ENCODE assay signal across 8 cellular contexts in the genomic region with DNA sequence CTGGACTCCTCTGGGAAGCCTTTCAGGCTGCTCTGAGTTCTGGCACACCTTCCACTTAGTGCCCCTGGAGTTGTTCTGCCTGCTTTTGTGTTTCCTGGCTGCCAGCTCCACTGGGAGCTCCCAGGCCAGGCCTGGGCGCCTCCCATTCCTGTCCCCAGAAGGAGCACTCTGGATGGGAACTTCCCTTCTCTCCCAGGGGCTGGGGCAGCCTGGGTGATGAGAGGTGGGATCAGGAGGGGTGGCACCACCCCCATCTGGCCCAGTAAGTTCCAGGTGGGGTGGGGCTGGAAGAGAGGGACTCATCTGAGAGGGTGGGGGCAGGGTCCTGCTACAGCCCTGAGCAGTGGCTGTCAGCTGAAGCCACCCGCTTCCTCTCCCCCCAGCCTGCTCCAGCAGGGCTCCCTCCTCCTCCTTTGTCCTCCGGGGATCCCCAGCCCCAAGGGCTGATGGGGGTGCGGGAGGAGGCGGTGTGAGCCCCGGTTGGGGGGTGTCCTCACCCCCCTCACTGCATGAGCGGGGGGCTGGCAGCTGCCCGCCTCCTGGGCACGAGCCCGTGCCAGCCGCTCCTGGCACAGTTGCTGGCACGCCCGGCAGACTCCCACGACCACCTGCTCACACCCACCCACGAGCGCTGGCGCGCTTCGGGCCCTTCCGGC. TPM values are rescaled to one million over a fixed set of nuclear protein-coding genes. Genes with fewer than 3 reads are reported as not detected.
A peak's percentile ranks its signal among the peaks of the same experiment; 100 is the strongest.
DNase-seq lines count a peak whose midpoint lies in the region; ATAC-seq and TF ChIP-seq lines count a peak whose summit lies in the region.

No MANE protein-coding gene starts in this region.

- H4K20me1 ChIP-seq in Karpas-422 (ENCODE audit: insufficient read depth, low read depth, low read length): no peaks in the 10 kb centered on the region

- no peak overlapping the region for H3K27ac Mint-ChIP-seq in Calu3 (ENCODE audit: unreplicated experiment)
- no peak overlapping the region for H3K27ac Mint-ChIP-seq in activated T-cell treated with anti-CD3 and anti-CD28 coated beads, Interleukin-2, amount 50 U/mL, for 24 hours

- peaks cover 9% of the 10 kb centered on the region for H3K4me1 Mint-ChIP-seq in Calu3 (ENCODE audit: low read depth, unreplicated experiment)
- H3K4me1 Mint-ChIP-seq in activated T-cell treated with anti-CD3 and anti-CD28 coated beads, Interleukin-2, amount 50 U/mL, for 24 hours (ENCODE audit: low read depth): peaks cover 20% of the 10 kb centered on the region

- no TSS peak for BruUV-seq in Calu3 (replicated peaks; lab: Mats Ljungman, UMichigan)

- no peaks in the 10 kb centered on the region for H3K9me2 ChIP-seq in Karpas-422 (replicated peaks; ENCODE audit: insufficient read depth, low read length)

- H3K4me2 ChIP-seq in Karpas-422 (ENCODE audit: low read depth, low read length, poor library complexity, severe bottlenecking): peak overlapping the region; percentile 41

- no peak overlapping the region for H2AFZ ChIP-seq in Karpas-422 (ENCODE audit: low read length)

- H3K9ac ChIP-seq in Karpas-422 (ENCODE audit: low read length): peak overlapping the region; percentile 51

- H3K36me3 ChIP-seq in Karpas-422 (ENCODE audit: insufficient read depth, low read length) (no peaks in the 10 kb centered on the region), lower lobe of right lung (no peaks in the 10 kb centered on the region), uterus (no peaks in the 10 kb centered on the region)

- no peaks in the 10 kb centered on the region for H3K36me3 Mint-ChIP-seq in Calu3 (ENCODE audit: insufficient read depth, unreplicated experiment)
- no peaks in the 10 kb centered on the region for H3K36me3 Mint-ChIP-seq in activated T-cell treated with anti-CD3 and anti-CD28 coated beads, Interleukin-2, amount 50 U/mL, for 24 hours (ENCODE audit: low read depth)

- DNase-seq in Calu3 (no peak), Karpas-422 (no peak), lower lobe of right lung (no peak), uterus (no peak), kidney glomerular epithelial cell (lab: John Stamatoyannopoulos, UW) (no peak)
- DNase-seq in activated T-cell treated with anti-CD3 and anti-CD28 coated beads, Interleukin-2, amount 50 U/mL, for 24 hours: peak; percentile 56

- TF ChIP-seq POLR2A in uterus (IDR thresholded peaks at IDR 0.05): no peak

- TF ChIP-seq CTCF in Calu3 (IDR thresholded peaks at IDR 0.05; ENCODE audit: unreplicated experiment) (no peak), lower lobe of right lung (IDR thresholded peaks at IDR 0.05) (no peak), uterus (IDR thresholded peaks at IDR 0.05) (no peak)

- no peaks in the 10 kb centered on the region for H3K79me2 ChIP-seq in Karpas-422 (ENCODE audit: low read length)

- H3K4me1 ChIP-seq in Karpas-422 (ENCODE audit: low read length): peaks cover 29% of the 10 kb centered on the region
- H3K4me1 ChIP-seq in lower lobe of right lung: peaks cover 31% of the 10 kb centered on the region
- peaks cover 0 to 8% of the 10 kb centered on the region in 2 donors for H3K4me1 ChIP-seq in uterus

- peak overlapping the region; percentile 25; the same call in 1 of the 2 replicates for H3K4me3 ChIP-seq in Karpas-422 (ENCODE audit: low read length)
- H3K4me3 ChIP-seq in lower lobe of right lung: peak overlapping the region; percentile 48
- peak overlapping the region; percentile 2 to 36 for H3K4me3 ChIP-seq in uterus

- intact Hi-C loops in Calu3 (cut with micrococcal nuclease; ENCODE audit: unreplicated experiment) (no loop called here), lower lobe of right lung (cut with DNase I) (no loop called here), uterus (cut with DNase I; ENCODE audit: low total_unique reads) (no loop called here)

- no peak overlapping the region for H3K27ac ChIP-seq in Karpas-422 (ENCODE audit: low read length)
- H3K27ac ChIP-seq in lower lobe of right lung: no peak overlapping the region
- peak overlapping the region in 1 of 2 donors; percentile 44 for H3K27ac ChIP-seq in uterus

- H3K27me3 Mint-ChIP-seq in Calu3 (ENCODE audit: unreplicated experiment): peaks cover 45% of the 10 kb centered on the region
- H3K27me3 Mint-ChIP-seq in activated T-cell treated with anti-CD3 and anti-CD28 coated beads, Interleukin-2, amount 50 U/mL, for 24 hours: peaks cover 62% of the 10 kb centered on the region

- H3K9me3 ChIP-seq in Karpas-422 (ENCODE audit: low read length) (no peaks in the 10 kb centered on the region), lower lobe of right lung (no peaks in the 10 kb centered on the region), uterus (no peaks in the 10 kb centered on the region)

- H3K4me3 Mint-ChIP-seq in Calu3 (ENCODE audit: low read depth, unreplicated experiment): peak overlapping the region; percentile 65
- no peak overlapping the region for H3K4me3 Mint-ChIP-seq in activated T-cell treated with anti-CD3 and anti-CD28 coated beads, Interleukin-2, amount 50 U/mL, for 24 hours

- ATAC-seq in lower lobe of right lung (peak in 1 of 2 donors; percentile 0), HG02678 (IDR thresholded peaks at IDR 0.05; ENCODE audit: unreplicated experiment) (no peak), GM19351 (IDR thresholded peaks at IDR 0.05; ENCODE audit: unreplicated experiment) (no peak)

- CTCF ChIA-PET in Calu3 (lab: Charles Lee): no interaction called here

- no peaks in the 10 kb centered on the region for H3K9me3 Mint-ChIP-seq in Calu3 (ENCODE audit: low read depth, unreplicated experiment)
- no peaks in the 10 kb centered on the region for H3K9me3 Mint-ChIP-seq in activated T-cell treated with anti-CD3 and anti-CD28 coated beads, Interleukin-2, amount 50 U/mL, for 24 hours

- H3K27me3 ChIP-seq in Karpas-422 (ENCODE audit: low read length): no peaks in the 10 kb centered on the region
- peaks cover 46% of the 10 kb centered on the region for H3K27me3 ChIP-seq in lower lobe of right lung (ENCODE audit: low read depth)
- no peaks in the 10 kb centered on the region for H3K27me3 ChIP-seq in uterus

RNA-seq across cellular contexts. Expression of gene FOXO6, which starts 4.7 kb away (rescaled TPM):
- total RNA-seq in Calu3 (2022): 0.47 and 1.0 TPM in 2 replicates
- 0.51 TPM in 1 of 2 replicates, not detected in the other for total RNA-seq in Karpas-422 (2014; rRNA removed; shearing (Covaris generic); ENCODE audit: low replicate concordance)
- total RNA-seq in lower lobe of right lung: 0.92 TPM
- 10 to 100 TPM in 1 of 4 donors, 1 to 10 TPM in 2, not detected in 1; 3.9 to 20.1 (median 7.6) TPM for total RNA-seq in uterus
